Comparison of ENCODE assay signal across 17 cellular contexts in genomic region chr2:225597911-225598310, GRCh38.
"Had no signal": no experiment of that assay in that cellular context is flagged by ENCODE, and none has a peak within 500 bp of the region (broad histone marks: within the 10 kb centered on the region; RNA-seq: fewer than 3 reads in every experiment).

No MANE protein-coding gene starts in this region.

- DNase-seq: activated CD4-positive, alpha-beta T cell treated with anti-CD3 and anti-CD28 coated beads, Interleukin-2, amount 50 U/mL, for 4 hours; activated CD4-positive, CD25-positive, alpha-beta regulatory T cell treated with anti-CD3 and anti-CD28 coated beads, Interleukin-2, amount 50 U/mL, for 72 hours; activated effector memory CD4-positive, alpha-beta T cell treated with anti-CD3 and anti-CD28 coated beads, Interleukin-2, amount 50 U/mL, for 16 hours; activated naive CD8-positive, alpha-beta T cell treated with anti-CD3 and anti-CD28 coated beads for 36 hours; activated T-cell treated with anti-CD3 and anti-CD28 coated beads, Interleukin-2, amount 50 U/mL, for 24 hours; anterior cingulate cortex; caudate nucleus; cortex of kidney; effector CD8-positive, alpha-beta T cell; hypothalamus; lower lobe of right lung; midbrain; nucleus accumbens; right lobe of liver; stimulated activated naive CD4-positive, alpha-beta T cell; substantia nigra; transverse colon had no signal

- ATAC-seq: lower lobe of right lung, right lobe of liver had no signal
